21 cellular contexts compared by ENCODE assay signal in the genomic region with DNA sequence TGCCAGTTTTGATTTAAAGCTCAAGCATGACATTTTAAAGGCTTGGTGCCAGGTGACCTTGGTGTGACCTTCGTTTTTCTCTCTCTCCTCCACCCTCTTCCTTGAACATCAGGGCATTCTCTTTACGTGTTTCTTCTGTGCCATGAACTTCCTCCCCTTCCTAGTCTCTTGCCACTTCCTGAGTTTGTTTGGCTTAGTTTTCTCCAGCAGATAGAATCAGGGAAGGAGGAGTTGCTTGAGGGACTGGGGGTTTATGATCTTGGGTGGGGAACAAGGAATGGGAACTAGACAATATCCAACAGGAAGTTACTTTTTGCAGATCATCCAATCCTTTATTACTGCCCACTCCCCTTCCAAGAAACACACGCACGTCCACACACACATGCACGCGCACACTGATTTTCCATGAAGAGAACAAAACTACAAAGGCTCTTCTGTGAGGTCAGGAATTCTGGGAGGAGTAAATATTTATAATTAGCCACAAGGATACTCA.
A peak's percentile ranks its signal among the peaks of the same experiment; 100 is the strongest.
DNase-seq lines count a peak whose midpoint lies in the region; ATAC-seq and TF ChIP-seq lines count a peak whose summit lies in the region.
"Had no signal": no experiment of that assay in that cellular context is flagged by ENCODE, and none has a peak within 500 bp of the region (broad histone marks: within the 10 kb centered on the region; RNA-seq: fewer than 3 reads in every experiment).

No MANE protein-coding gene starts in this region.

- no peaks in the 10 kb centered on the region for H4K20me1 ChIP-seq in BLaER1 treated with 17β-estradiol and CSF1 and Interleukin-3, amounts not matched to agents 10 nM and 100 nM

- intact Hi-C loops in esophagus muscularis mucosa (cut with DNase I) (no loop called here), sigmoid colon (cut with DNase I) (no loop called here)

- no peaks in the 10 kb centered on the region for H3K9me3 ChIP-seq in BLaER1 treated with 17β-estradiol and CSF1 and Interleukin-3, amounts not matched to agents 10 nM and 100 nM (replicated peaks in 1 of 11)
- H3K9me3 ChIP-seq in esophagus muscularis mucosa (no peaks in the 10 kb centered on the region), sigmoid colon (no peaks in the 10 kb centered on the region)

- peak overlapping the region in 7 of 11 experiments; percentile 16 to 88 (median 66); a peak in 11 of 22 replicates for H3K4me2 ChIP-seq in BLaER1 treated with 17β-estradiol and CSF1 and Interleukin-3, amounts not matched to agents 10 nM and 100 nM
- H3K4me2 ChIP-seq: PC-9 had no signal

- H3K27ac ChIP-seq in BLaER1 treated with 17β-estradiol and CSF1 and Interleukin-3, amounts not matched to agents 10 nM and 100 nM, result peak overlapping the region in 10 of 11 experiments; percentile 11 to 92 (median 66); a peak in 18 of 22 replicates
- H3K27ac ChIP-seq in esophagus muscularis mucosa (replicated peaks in 1 of 4) (peak overlapping the region in 3 of 4 donors; percentile 6 to 39 (median 36)), sigmoid colon (peak overlapping the region in 2 of 4 donors; percentile 21 to 46)
- H3K27ac ChIP-seq: GM23248, PC-9 had no signal

- no peaks in the 10 kb centered on the region for H3K27me3 ChIP-seq in BLaER1 treated with 17β-estradiol and CSF1 and Interleukin-3, amounts not matched to agents 10 nM and 100 nM
- H3K27me3 ChIP-seq in esophagus muscularis mucosa (no peaks in the 10 kb centered on the region), sigmoid colon (no peaks in the 10 kb centered on the region)

- TF ChIP-seq CTCF in esophagus muscularis mucosa (IDR thresholded peaks at IDR 0.05) (no peak), sigmoid colon (IDR thresholded peaks at IDR 0.05) (no peak)

- H3K36me3 ChIP-seq in BLaER1 treated with 17β-estradiol and CSF1 and Interleukin-3, amounts not matched to agents 10 nM and 100 nM, result peaks cover 0 to 97% (median 70%) of the 10 kb centered on the region in 11 experiments; a peak in 20 of 22 replicates
- H3K36me3 ChIP-seq in esophagus muscularis mucosa, result peaks cover 9 to 36% (median 20%) of the 10 kb centered on the region in 4 donors
- peaks cover 0 to 30% (median 12%) of the 10 kb centered on the region in 4 donors for H3K36me3 ChIP-seq in sigmoid colon

- TF ChIP-seq POLR2A in esophagus muscularis mucosa (IDR thresholded peaks at IDR 0.05; ENCODE audit: low read depth) (no peak), sigmoid colon (IDR thresholded peaks at IDR 0.05) (no peak)

- H3K4me3 ChIP-seq in BLaER1 treated with 17β-estradiol and CSF1 and Interleukin-3, amounts not matched to agents 10 nM and 100 nM, result no peak overlapping the region
- no peak overlapping the region for H3K4me3 ChIP-seq in esophagus muscularis mucosa
- H3K4me3 ChIP-seq in sigmoid colon, result no peak overlapping the region
- H3K4me3 ChIP-seq: GM23248, PC-9 had no signal

- WGBS in esophagus muscularis mucosa, result 65% methylated on average over 6 of the region's 6 CpGs
- WGBS in sigmoid colon, 2 donors, result 74 to 79% methylated on average over 6 of the region's 6 CpGs

- no peak for ATAC-seq in GM18861 (IDR thresholded peaks at IDR 0.05; ENCODE audit: unreplicated experiment)

- H3K9ac ChIP-seq in BLaER1 treated with 17β-estradiol and CSF1 and Interleukin-3, amounts not matched to agents 10 nM and 100 nM, result peak overlapping the region in 2 of 11 experiments; percentile 14 to 26; a peak in 3 of 22 replicates
- H3K9ac ChIP-seq: GM23248 had no signal

- TF ChIP-seq EP300 in esophagus muscularis mucosa (IDR thresholded peaks at IDR 0.05) (no peak), sigmoid colon (IDR thresholded peaks at IDR 0.05) (peak in 1 of 4 donors; percentile 8)

- DNase-seq in HT-29 (ENCODE audit: low spot score) (peak; percentile 9), esophagus muscularis mucosa (ENCODE audit: extremely low spot score) (no peak), sigmoid colon (peak; percentile 42), SK-N-DZ (ENCODE audit: low spot score) (no peak), SKM-1 (lab: John Stamatoyannopoulos, UW; ENCODE audit: unreplicated experiment) (no peak)
- no peak for DNase-seq in stimulated activated CD4-positive, alpha-beta T cell treated with anti-CD3 and anti-CD28 coated beads, Interleukin-4, amount 100 ng/mL, for 4 hours
- DNase-seq: ACHN; activated naive CD4-positive, alpha-beta T cell; activated T-cell treated with anti-CD3 and anti-CD28 coated beads, Interleukin-2, amount 50 U/mL, for 24 hours; DMS79 treated with DMSO at 0.1 percent for 48 hours; effector memory CD4-positive, alpha-beta T cell; GM23248; HFFc6; NCI-H146; NCI-H2171; NCI-H510A treated with DMSO at 0.1 percent for 48 hours; nucleus accumbens; PC-9; T-helper 1 cell had no signal

- peaks cover 17 to 59% (median 44%) of the 10 kb centered on the region in 10 experiments for H3K4me1 ChIP-seq in BLaER1 treated with 17β-estradiol and CSF1 and Interleukin-3, amounts not matched to agents 10 nM and 100 nM
- H3K4me1 ChIP-seq in esophagus muscularis mucosa, result peaks cover 5 to 14% (median 11%) of the 10 kb centered on the region in 4 donors
- H3K4me1 ChIP-seq in sigmoid colon, result peaks cover 0 to 6% (median 0%) of the 10 kb centered on the region in 4 donors

Comparison
In these comparisons a context has a peak if more than half of its experiments do, and no peak if none do; other contexts are left out.
1. DNase-seq: peak in HT-29 (single experiment) and sigmoid colon (single experiment); none in esophagus muscularis mucosa (single experiment), stimulated activated CD4-positive, alpha-beta T cell treated with anti-CD3 and anti-CD28 coated beads, Interleukin-4, amount 100 ng/mL, for 4 hours (0 of 2), SK-N-DZ (single experiment) and SKM-1 (single experiment).